In genomic region chr9:92712767-92713166, GRCh38 we compare ENCODE assay signal across 23 cellular contexts. TPM values are rescaled to one million over a fixed set of nuclear protein-coding genes. Genes with fewer than 3 reads are reported as not detected.
DNase-seq lines count a peak whose midpoint lies in the region; ATAC-seq and TF ChIP-seq lines count a peak whose summit lies in the region.
"Had no signal": no experiment of that assay in that cellular context is flagged by ENCODE, and none has a peak within 500 bp of the region (broad histone marks: within the 10 kb centered on the region; RNA-seq: fewer than 3 reads in every experiment).

No MANE protein-coding gene starts in this region.

- CTCF ChIA-PET in activated CD4-positive, alpha-beta T cell treated with anti-CD3 and anti-CD28 coated beads for 36 hours (lab: Charles Lee) = interaction anchor here (1.3 to 7.5 kb wide), 2 partner anchors 16 to 77 kb away, joined by 5 to 71 read pairs; no protein-coding TSS in a partner anchor

- no peaks in the 10 kb centered on the region for H3K79me2 ChIP-seq in Loucy (ENCODE audit: insufficient read depth, low read length)

- no peaks in the 10 kb centered on the region for H3K9me2 ChIP-seq in Loucy (replicated peaks; ENCODE audit: low read depth, low read length)

- no peaks in the 10 kb centered on the region for H3K9me3 Mint-ChIP-seq in activated CD4-positive, alpha-beta T cell treated with anti-CD3 and anti-CD28 coated beads for 36 hours (ENCODE audit: low read depth)
- H3K9me3 Mint-ChIP-seq in central memory CD8-positive, alpha-beta T cell = no peaks in the 10 kb centered on the region
- H3K9me3 Mint-ChIP-seq: activated T-cell treated with anti-CD3 and anti-CD28 coated beads, Interleukin-2, amount 50 U/mL, for 24 hours; H9 had no signal

- TF ChIP-seq CTCF in Loucy (conservative IDR thresholded peaks at IDR 0.05; ENCODE audit: low read length) (no peak), neutrophil (IDR thresholded peaks at IDR 0.05) (no peak)

- no peaks in the 10 kb centered on the region for H4K20me1 ChIP-seq in Loucy (ENCODE audit: insufficient read depth, low read length, poor library complexity, severe bottlenecking)

- intact Hi-C loops in activated CD4-positive, alpha-beta T cell treated with anti-CD3 and anti-CD28 coated beads for 36 hours (cut with DNase I, micrococcal nuclease) = no loop called here

- H3K4me1 Mint-ChIP-seq in activated CD4-positive, alpha-beta T cell treated with anti-CD3 and anti-CD28 coated beads for 36 hours = peaks cover 25% of the 10 kb centered on the region
- peaks cover 29% of the 10 kb centered on the region for H3K4me1 Mint-ChIP-seq in central memory CD8-positive, alpha-beta T cell
- H3K4me1 Mint-ChIP-seq: H9 had no signal

- H3K27ac Mint-ChIP-seq in activated CD4-positive, alpha-beta T cell treated with anti-CD3 and anti-CD28 coated beads for 36 hours = peak overlapping the region; percentile 61
- H3K27ac Mint-ChIP-seq in central memory CD8-positive, alpha-beta T cell (ENCODE audit: low read depth) = peak overlapping the region; percentile 80

- peak overlapping the region; percentile 81 for H3K4me2 ChIP-seq in Loucy (ENCODE audit: low read depth, low read length, poor library complexity, severe bottlenecking)

- no peak for ATAC-seq in activated CD4-positive, alpha-beta T cell treated with anti-CD3 and anti-CD28 coated beads for 36 hours
- no peak for ATAC-seq in central memory CD8-positive, alpha-beta T cell (replicated peaks; ENCODE audit: extremely low read depth, poor library complexity, severe bottlenecking)
- no peak for ATAC-seq in GM21717 (IDR thresholded peaks at IDR 0.05; ENCODE audit: unreplicated experiment)
- ATAC-seq: left cardiac atrium, psoas muscle had no signal

- H3K9ac ChIP-seq in Loucy (ENCODE audit: low read depth, low read length, poor library complexity, severe bottlenecking) = no peak overlapping the region

- H3K4me3 Mint-ChIP-seq in activated CD4-positive, alpha-beta T cell treated with anti-CD3 and anti-CD28 coated beads for 36 hours = no peak overlapping the region
- no peak overlapping the region for H3K4me3 Mint-ChIP-seq in central memory CD8-positive, alpha-beta T cell
- H3K4me3 Mint-ChIP-seq: H9 had no signal

- peaks cover 24% of the 10 kb centered on the region for H3K4me1 ChIP-seq in Loucy (ENCODE audit: insufficient read depth, low read length, poor library complexity, severe bottlenecking)
- H3K4me1 ChIP-seq in neutrophil (ENCODE audit: control insufficient read depth in 1 of 2, insufficient read depth in 1 of 2, low read depth in 1 of 2, low read length in 1 of 2) = peaks cover 14 to 15% of the 10 kb centered on the region in 2 experiments
- H3K4me1 ChIP-seq: ascending aorta, psoas muscle had no signal

- H3K36me3 ChIP-seq in Loucy (ENCODE audit: insufficient read depth, low read length) (peaks cover 73% of the 10 kb centered on the region; the same call in 1 of the 2 replicates), neutrophil (peaks cover 81% of the 10 kb centered on the region)

- H3K27me3 Mint-ChIP-seq in activated CD4-positive, alpha-beta T cell treated with anti-CD3 and anti-CD28 coated beads for 36 hours = no peaks in the 10 kb centered on the region
- no peaks in the 10 kb centered on the region for H3K27me3 Mint-ChIP-seq in central memory CD8-positive, alpha-beta T cell
- H3K27me3 Mint-ChIP-seq: activated T-cell treated with anti-CD3 and anti-CD28 coated beads, Interleukin-2, amount 50 U/mL, for 24 hours had no signal

- no peak overlapping the region for H2AFZ ChIP-seq in Loucy (ENCODE audit: low read length)

- no peaks in the 10 kb centered on the region for H3K27me3 ChIP-seq in Loucy (ENCODE audit: insufficient read depth, low read length, poor library complexity, severe bottlenecking)
- H3K27me3 ChIP-seq in neutrophil = no peaks in the 10 kb centered on the region
- H3K27me3 ChIP-seq: ascending aorta, cardiac muscle cell, tibial nerve had no signal

- H3K4me3 ChIP-seq in Loucy (ENCODE audit: low read length, poor library complexity, severe bottlenecking) (no peak overlapping the region), neutrophil (ENCODE audit: low read depth in 1 of 2, low read length in 1 of 2) (no peak overlapping the region)
- H3K4me3 ChIP-seq: ascending aorta, cardiac muscle cell, psoas muscle, tibial nerve had no signal

- no peak for DNase-seq in activated CD4-positive, alpha-beta T cell treated with anti-CD3 and anti-CD28 coated beads for 36 hours
- no peak for DNase-seq in activated CD4-positive, alpha-beta T cell treated with anti-CD3 and anti-CD28 coated beads, Interleukin-2, amount 50 U/mL, for 1 hour
- DNase-seq in central memory CD8-positive, alpha-beta T cell (ENCODE audit: low spot score in 2 of 2) = no peak
- no peak for DNase-seq in activated effector memory CD4-positive, alpha-beta T cell treated with Interleukin-2 at 50 U/mL for 16 hours
- no peak for DNase-seq in NK-92 (lab: John Stamatoyannopoulos, UW; ENCODE audit: unreplicated experiment)
- DNase-seq: activated naive CD4-positive, alpha-beta T cell treated with anti-CD3 and anti-CD28 coated beads, Interleukin-2, amount 50 U/mL, for 16 hours; activated T-cell treated with anti-CD3 and anti-CD28 coated beads, Interleukin-2, amount 50 U/mL, for 24 hours; cortex of kidney; DMS53; H9; IMR-90; left cardiac atrium; NCI-H1092 treated with DMSO at 0.1 percent for 48 hours; NCI-H187 treated with DMSO at 0.1 percent for 48 hours; NCI-H524 treated with DMSO at 0.1 percent for 48 hours; psoas muscle; SHP77 treated with DMSO at 0.1 percent for 48 hours had no signal

- H3F3A ChIP-seq in Loucy (ENCODE audit: low read depth) = 0 out of 2 replicates have a peak, but pooled peaks cover 7% of the 10 kb centered on the region

- H3K27ac ChIP-seq in neutrophil = peak overlapping the region; percentile 79
- H3K27ac ChIP-seq: ascending aorta, cardiac muscle cell, psoas muscle, tibial nerve had no signal

- H3K36me3 Mint-ChIP-seq in activated CD4-positive, alpha-beta T cell treated with anti-CD3 and anti-CD28 coated beads for 36 hours (ENCODE audit: low read depth) = peaks cover 43% of the 10 kb centered on the region
- H3K36me3 Mint-ChIP-seq in central memory CD8-positive, alpha-beta T cell (ENCODE audit: insufficient read depth) = peaks cover 7% of the 10 kb centered on the region

- H3K9me3 ChIP-seq in Loucy (ENCODE audit: insufficient read depth, low read depth, low read length) (no peaks in the 10 kb centered on the region), neutrophil (no peaks in the 10 kb centered on the region)
- H3K9me3 ChIP-seq: ascending aorta, psoas muscle, tibial nerve had no signal

- POLR2A ChIA-PET in activated CD4-positive, alpha-beta T cell treated with anti-CD3 and anti-CD28 coated beads for 36 hours (lab: Charles Lee) = no interaction called here

RNA-seq across cellular contexts. Expression of gene IPPK, which starts 42.8 kb away (rescaled TPM):
- total RNA-seq in activated CD4-positive, alpha-beta T cell treated with anti-CD3 and anti-CD28 coated beads for 36 hours = 10 to 100 TPM in 1 of 2 experiments, 1 to 10 TPM in 1; 9.9 to 12.2 TPM

RNA-seq across cellular contexts. Expression of gene BICD2, which starts 51.9 kb away (rescaled TPM):
- total RNA-seq in activated CD4-positive, alpha-beta T cell treated with anti-CD3 and anti-CD28 coated beads for 36 hours = 10 to 100 TPM; 13.3 to 14.2 TPM
